ENCODE assay signal across 1 cellular context in the genomic region with DNA sequence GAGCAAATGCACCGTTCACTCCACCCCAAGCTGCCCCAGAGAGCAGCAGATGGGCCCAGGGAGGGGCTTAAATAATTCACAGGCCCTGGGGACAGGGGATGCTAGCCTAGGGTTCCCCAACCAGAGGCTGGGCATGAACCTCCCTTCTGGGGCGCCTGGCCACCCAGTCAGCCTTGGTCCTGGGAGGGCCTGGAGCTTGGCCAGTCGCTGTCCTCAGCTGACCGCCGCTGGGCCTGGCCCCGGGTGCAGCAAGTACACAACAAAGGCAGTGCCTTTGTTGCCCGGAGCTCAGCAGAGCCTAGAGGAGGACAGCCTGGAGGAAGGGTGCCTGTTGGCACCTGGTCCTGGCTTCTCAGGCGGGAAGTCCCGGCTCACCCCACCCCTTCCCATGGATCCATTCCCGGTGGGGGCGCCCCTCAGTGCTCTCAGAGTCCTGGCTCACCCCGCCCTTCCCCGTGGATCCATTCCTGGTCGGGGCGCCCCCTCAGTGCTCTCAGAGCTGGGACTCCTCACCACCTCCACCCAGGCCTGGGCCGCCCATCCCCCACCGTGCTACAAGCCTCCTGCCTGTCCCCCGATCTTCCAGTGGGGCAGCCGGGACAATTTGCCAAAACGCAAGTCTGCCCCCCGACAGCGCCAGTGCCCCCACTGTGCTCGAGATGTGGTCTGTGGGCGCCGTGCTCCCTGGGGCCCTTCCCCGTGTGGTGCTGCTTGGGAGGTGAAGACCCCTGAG.
TF ChIP-seq lines count a peak whose summit lies in the region.

No MANE protein-coding gene starts in this region.

TF ChIP-seq in WTC11, 78 proteins besides CTCF, POLR2A, EP300 and RAD21:
- no peak for TF ChIP-seq RELA (CRISPR knock-in tag; IDR thresholded peaks at IDR 0.05; ENCODE audit: borderline replicate concordance)
- TF ChIP-seq IRF2 (CRISPR knock-in tag; IDR thresholded peaks at IDR 0.05; ENCODE audit: borderline replicate concordance, low read depth) = no peak
- TF ChIP-seq ZNF423 (CRISPR knock-in tag; IDR thresholded peaks at IDR 0.05) = no peak
- TF ChIP-seq, protein P1, sequence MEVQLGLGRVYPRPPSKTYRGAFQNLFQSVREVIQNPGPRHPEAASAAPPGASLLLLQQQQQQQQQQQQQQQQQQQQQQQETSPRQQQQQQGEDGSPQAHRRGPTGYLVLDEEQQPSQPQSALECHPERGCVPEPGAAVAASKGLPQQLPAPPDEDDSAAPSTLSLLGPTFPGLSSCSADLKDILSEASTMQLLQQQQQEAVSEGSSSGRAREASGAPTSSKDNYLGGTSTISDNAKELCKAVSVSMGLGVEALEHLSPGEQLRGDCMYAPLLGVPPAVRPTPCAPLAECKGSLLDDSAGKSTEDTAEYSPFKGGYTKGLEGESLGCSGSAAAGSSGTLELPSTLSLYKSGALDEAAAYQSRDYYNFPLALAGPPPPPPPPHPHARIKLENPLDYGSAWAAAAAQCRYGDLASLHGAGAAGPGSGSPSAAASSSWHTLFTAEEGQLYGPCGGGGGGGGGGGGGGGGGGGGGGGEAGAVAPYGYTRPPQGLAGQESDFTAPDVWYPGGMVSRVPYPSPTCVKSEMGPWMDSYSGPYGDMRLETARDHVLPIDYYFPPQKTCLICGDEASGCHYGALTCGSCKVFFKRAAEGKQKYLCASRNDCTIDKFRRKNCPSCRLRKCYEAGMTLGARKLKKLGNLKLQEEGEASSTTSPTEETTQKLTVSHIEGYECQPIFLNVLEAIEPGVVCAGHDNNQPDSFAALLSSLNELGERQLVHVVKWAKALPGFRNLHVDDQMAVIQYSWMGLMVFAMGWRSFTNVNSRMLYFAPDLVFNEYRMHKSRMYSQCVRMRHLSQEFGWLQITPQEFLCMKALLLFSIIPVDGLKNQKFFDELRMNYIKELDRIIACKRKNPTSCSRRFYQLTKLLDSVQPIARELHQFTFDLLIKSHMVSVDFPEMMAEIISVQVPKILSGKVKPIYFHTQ (CRISPR knock-in tag; IDR thresholded peaks at IDR 0.05) = no peak
- TF ChIP-seq, protein P2, sequence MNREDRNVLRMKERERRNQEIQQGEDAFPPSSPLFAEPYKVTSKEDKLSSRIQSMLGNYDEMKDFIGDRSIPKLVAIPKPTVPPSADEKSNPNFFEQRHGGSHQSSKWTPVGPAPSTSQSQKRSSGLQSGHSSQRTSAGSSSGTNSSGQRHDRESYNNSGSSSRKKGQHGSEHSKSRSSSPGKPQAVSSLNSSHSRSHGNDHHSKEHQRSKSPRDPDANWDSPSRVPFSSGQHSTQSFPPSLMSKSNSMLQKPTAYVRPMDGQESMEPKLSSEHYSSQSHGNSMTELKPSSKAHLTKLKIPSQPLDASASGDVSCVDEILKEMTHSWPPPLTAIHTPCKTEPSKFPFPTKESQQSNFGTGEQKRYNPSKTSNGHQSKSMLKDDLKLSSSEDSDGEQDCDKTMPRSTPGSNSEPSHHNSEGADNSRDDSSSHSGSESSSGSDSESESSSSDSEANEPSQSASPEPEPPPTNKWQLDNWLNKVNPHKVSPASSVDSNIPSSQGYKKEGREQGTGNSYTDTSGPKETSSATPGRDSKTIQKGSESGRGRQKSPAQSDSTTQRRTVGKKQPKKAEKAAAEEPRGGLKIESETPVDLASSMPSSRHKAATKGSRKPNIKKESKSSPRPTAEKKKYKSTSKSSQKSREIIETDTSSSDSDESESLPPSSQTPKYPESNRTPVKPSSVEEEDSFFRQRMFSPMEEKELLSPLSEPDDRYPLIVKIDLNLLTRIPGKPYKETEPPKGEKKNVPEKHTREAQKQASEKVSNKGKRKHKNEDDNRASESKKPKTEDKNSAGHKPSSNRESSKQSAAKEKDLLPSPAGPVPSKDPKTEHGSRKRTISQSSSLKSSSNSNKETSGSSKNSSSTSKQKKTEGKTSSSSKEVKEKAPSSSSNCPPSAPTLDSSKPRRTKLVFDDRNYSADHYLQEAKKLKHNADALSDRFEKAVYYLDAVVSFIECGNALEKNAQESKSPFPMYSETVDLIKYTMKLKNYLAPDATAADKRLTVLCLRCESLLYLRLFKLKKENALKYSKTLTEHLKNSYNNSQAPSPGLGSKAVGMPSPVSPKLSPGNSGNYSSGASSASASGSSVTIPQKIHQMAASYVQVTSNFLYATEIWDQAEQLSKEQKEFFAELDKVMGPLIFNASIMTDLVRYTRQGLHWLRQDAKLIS (CRISPR knock-in tag; IDR thresholded peaks at IDR 0.05; ENCODE audit: borderline replicate concordance) = no peak
- TF ChIP-seq FOXJ3 (CRISPR knock-in tag; IDR thresholded peaks at IDR 0.05; ENCODE audit: borderline replicate concordance) = no peak
